ENCODE assay signal across 8 cellular contexts in genomic region chr7:107147464-107148214, GRCh38. TPM values are rescaled to one million over a fixed set of nuclear protein-coding genes. Genes with fewer than 3 reads are reported as not detected.
DNase-seq lines count a peak whose midpoint lies in the region; ATAC-seq and TF ChIP-seq lines count a peak whose summit lies in the region.

No MANE protein-coding gene starts in this region.

- H3K9me3 Mint-ChIP-seq in activated CD8-positive, alpha-beta T cell treated with anti-CD3 and anti-CD28 coated beads, Interleukin-2, amount 10 ng/mL, durations not matched to agents 7 days and 5 days (ENCODE audit: insufficient read depth): no peaks in the 10 kb centered on the region

- peak; percentile 77 for TF ChIP-seq CTCF in A673 (conservative IDR thresholded peaks at IDR 0.05; ENCODE audit: low read depth, low read length)

- no peaks in the 10 kb centered on the region for H3K4me1 ChIP-seq in A673 (ENCODE audit: insufficient read depth, low read length, poor library complexity, severe bottlenecking)

- ATAC-seq in activated CD8-positive, alpha-beta T cell treated with anti-CD3 and anti-CD28 coated beads, Interleukin-2, amount 10 ng/mL, durations not matched to agents 7 days and 5 days: peak; percentile 77
- ATAC-seq in GM19351 (IDR thresholded peaks at IDR 0.05; ENCODE audit: unreplicated experiment): no peak

- no peaks in the 10 kb centered on the region for H3K9me3 ChIP-seq in A673 (ENCODE audit: low read depth, low read length, poor library complexity, severe bottlenecking)

- intact Hi-C loops in A673 (cut with micrococcal nuclease; ENCODE audit: unreplicated experiment): loop anchor here (10.0 kb wide), 1 partner anchor 727 kb away; no protein-coding TSS in a partner anchor

- no peak overlapping the region for H3K4me3 ChIP-seq in A673 (ENCODE audit: low read depth, low read length, poor library complexity, severe bottlenecking)

- peaks cover 2% of the 10 kb centered on the region for H3K4me1 Mint-ChIP-seq in activated CD8-positive, alpha-beta T cell treated with anti-CD3 and anti-CD28 coated beads, Interleukin-2, amount 10 ng/mL, durations not matched to agents 7 days and 5 days (ENCODE audit: low read depth)

- no peak overlapping the region for H3K4me3 Mint-ChIP-seq in activated CD8-positive, alpha-beta T cell treated with anti-CD3 and anti-CD28 coated beads, Interleukin-2, amount 10 ng/mL, durations not matched to agents 7 days and 5 days

- no peaks in the 10 kb centered on the region for H3K27me3 Mint-ChIP-seq in activated CD8-positive, alpha-beta T cell treated with anti-CD3 and anti-CD28 coated beads, Interleukin-2, amount 10 ng/mL, durations not matched to agents 7 days and 5 days (ENCODE audit: low read depth)

- DNase-seq in A673 (ENCODE audit: low spot score) (peak; percentile 42), EH (ENCODE audit: low read depth) (peak; percentile 50), LHCN-M2 (ENCODE audit: low read depth) (peak; percentile 36), glomerular visceral epithelial cell (ENCODE audit: extremely low spot score) (peak; percentile 26), retina (peak; percentile 27), islet precursor cell (no peak)
- peak; percentile 49 for DNase-seq in activated CD8-positive, alpha-beta T cell treated with anti-CD3 and anti-CD28 coated beads, Interleukin-2, amount 10 ng/mL, durations not matched to agents 7 days and 5 days

- no TSS peak for BruUV-seq in A673 (replicated peaks; lab: Mats Ljungman, UMichigan)

- CTCF ChIA-PET in A673 (lab: Charles Lee): interaction anchor here (0.6 to 1.7 kb wide), 4 partner anchors 36 to 731 kb away, joined by 4 to 7 read pairs (median 6); no protein-coding TSS in a partner anchor
- CTCF ChIA-PET in activated CD8-positive, alpha-beta T cell treated with anti-CD3 and anti-CD28 coated beads, Interleukin-2, amount 10 ng/mL, durations not matched to agents 7 days and 5 days (lab: Charles Lee): interaction anchor here (0.7 to 7.6 kb wide), 36 partner anchors 9 to 595 kb away, joined by 3 to 81 read pairs (median 3); partner anchors contain the start of gene HBP1

- H3K27ac Mint-ChIP-seq in activated CD8-positive, alpha-beta T cell treated with anti-CD3 and anti-CD28 coated beads, Interleukin-2, amount 10 ng/mL, durations not matched to agents 7 days and 5 days: no peak overlapping the region

- no peaks in the 10 kb centered on the region for H3K36me3 ChIP-seq in A673 (ENCODE audit: insufficient read depth, low read length, poor library complexity, severe bottlenecking)

- no peak overlapping the region for H3K27ac ChIP-seq in A673 (ENCODE audit: low read depth, low read length, poor library complexity, severe bottlenecking)

- H3K36me3 Mint-ChIP-seq in activated CD8-positive, alpha-beta T cell treated with anti-CD3 and anti-CD28 coated beads, Interleukin-2, amount 10 ng/mL, durations not matched to agents 7 days and 5 days (ENCODE audit: low read depth): no peaks in the 10 kb centered on the region

- POLR2A ChIA-PET in A673 (lab: Charles Lee; ENCODE audit: low non-redundant PET): no interaction called here
- POLR2A ChIA-PET in activated CD8-positive, alpha-beta T cell treated with anti-CD3 and anti-CD28 coated beads, Interleukin-2, amount 10 ng/mL, durations not matched to agents 7 days and 5 days (lab: Charles Lee): interaction anchor here (1.4 to 1.6 kb wide), 2 partner anchors 21 kb away, joined by 5 read pairs; partner anchors contain the start of gene HBP1

- H3K27me3 ChIP-seq in A673 (replicated peaks; ENCODE audit: insufficient read depth, low read depth, low read length, poor library complexity): no peaks in the 10 kb centered on the region

RNA-seq across cellular contexts. Expression of gene HBP1, which starts 21.2 kb away (rescaled TPM):
- 11.7 and 19.9 TPM in 2 replicates for total RNA-seq in A673 (2021)
- 39.4 and 52.0 TPM in 2 replicates for total RNA-seq in LHCN-M2 (2014; rRNA removed)
- 19.0 TPM for polyA plus RNA-seq in LHCN-M2 (2012)
- 10 to 100 TPM; 17.2 to 17.3 TPM for total RNA-seq in activated CD8-positive, alpha-beta T cell treated with anti-CD3 and anti-CD28 coated beads, Interleukin-2, amount 10 ng/mL, durations not matched to agents 7 days and 5 days
